Comparison of ENCODE assay signal across 8 cellular contexts in genomic region chr10:102064868-102065560, GRCh38. TPM values are rescaled to one million over a fixed set of nuclear protein-coding genes. Genes with fewer than 3 reads are reported as not detected.
DNase-seq lines count a peak whose midpoint lies in the region; ATAC-seq and TF ChIP-seq lines count a peak whose summit lies in the region.

Gene HPS6 (plus strand): TSS chr10:102065349. CDS start chr10:102065475, 126 bp downstream.

- WGBS in upper lobe of left lung, 2 donors, result 3 to 4% methylated on average over 18 to 31 of the region's 61 CpGs

- TF ChIP-seq EP300 in upper lobe of left lung (IDR thresholded peaks at IDR 0.05), result no peak

- H3K27me3 ChIP-seq in cardiac muscle cell (peaks cover 3% of the 10 kb centered on the region), upper lobe of left lung (no peaks in the 10 kb centered on the region)

- H3K4me1 ChIP-seq in cardiac muscle cell (ENCODE audit: low read depth), result no peaks in the 10 kb centered on the region
- H3K4me1 ChIP-seq in upper lobe of left lung, result peaks cover 31 to 44% (median 33%) of the 10 kb centered on the region in 4 donors

- POLR2A ChIA-PET in HEK293T (lab: Yijun Ruan, JAX), result interaction anchor here (0.8 to 1.1 kb wide), 2 partner anchors 10 to 56 kb away, joined by 3 to 5 read pairs; no protein-coding TSS in a partner anchor

- no peaks in the 10 kb centered on the region for H3K36me3 ChIP-seq in cardiac muscle cell
- H3K36me3 ChIP-seq in upper lobe of left lung, result peaks cover 0 to 12% (median 0%) of the 10 kb centered on the region in 4 donors

- peak in 3 of 4 donors; percentile 66 to 90 (median 80) for TF ChIP-seq POLR2A in upper lobe of left lung (IDR thresholded peaks at IDR 0.05)

- peak; percentile 97 to 98 for ATAC-seq in upper lobe of left lung (ENCODE audit: low FRiP score in 2 of 2)

- peak; percentile 99 for DNase-seq in GM10266 (ENCODE audit: extremely low spot score)
- DNase-seq in HEK293T (ENCODE audit: extremely low spot score), result peak; percentile 92
- DNase-seq in MV-4-11 (lab: John Stamatoyannopoulos, UW), result peak; percentile 86
- DNase-seq in SW 1271 (lab: John Stamatoyannopoulos, UW), result peak; percentile 42 to 65
- DNase-seq in activated naive CD8-positive, alpha-beta T cell treated with anti-CD3 and anti-CD28 coated beads, Interleukin-2, amount 50 U/mL, for 16 hours (ENCODE audit: low read depth, low spot score), result peak; percentile 77
- DNase-seq in cardiac muscle cell (ENCODE audit: low read depth in 1 of 2, low spot score in 1 of 2), result peak; percentile 95
- peak; percentile 61 to 97 (median 83) for DNase-seq in posterior cingulate gyrus
- peak; percentile 95 to 98 for DNase-seq in upper lobe of left lung

- CTCF ChIA-PET in HEK293T (lab: Yijun Ruan, JAX), result no interaction called here

- H3K27ac ChIP-seq in cardiac muscle cell (peak within 1 kb of the TSS; percentile 76), upper lobe of left lung (peak within 1 kb of the TSS; percentile 90 to 99 (median 94))

- peak; percentile 46 for TF ChIP-seq CTCF in GM10266 (IDR thresholded peaks at IDR 0.05; ENCODE audit: control insufficient read depth, insufficient read depth, low read depth, missing control alignments)
- TF ChIP-seq CTCF in cardiac muscle cell (IDR thresholded peaks at IDR 0.05; ENCODE audit: low read depth, low read length), result peak; percentile 10
- TF ChIP-seq CTCF in upper lobe of left lung (IDR thresholded peaks at IDR 0.05), result peak in 4 of 6 experiments; percentile 7 to 45 (median 20)

- peak within 1 kb of the TSS; percentile 59 for H3K4me3 ChIP-seq in cardiac muscle cell
- peak within 1 kb of the TSS; percentile 67 to 97 (median 91) for H3K4me3 ChIP-seq in upper lobe of left lung

- intact Hi-C loops in posterior cingulate gyrus (cut with DNase I), result loop anchor here (2.0 kb wide), 1 partner anchor 56 kb away; the partner anchor contains the start of gene LDB1

- H3K9me3 ChIP-seq in cardiac muscle cell (ENCODE audit: low read depth), result no peaks in the 10 kb centered on the region
- H3K9me3 ChIP-seq in upper lobe of left lung, result no peaks in the 10 kb centered on the region

TF ChIP-seq in HEK293T, 16 proteins besides CTCF, POLR2A, EP300 and RAD21:
- TF ChIP-seq L3MBTL2 (conservative IDR thresholded peaks at IDR 0.05) (peak; percentile 72), SUZ12 (IDR thresholded peaks at IDR 0.05) (no peak)

RNA-seq across cellular contexts. Expression of gene HPS6, which starts in this region (rescaled TPM):
- total RNA-seq in cardiac muscle cell, result 35.2 and 44.4 TPM in 2 replicates
- polyA plus RNA-seq in cardiac muscle cell, result 23.6 and 26.6 TPM in 2 replicates
- total RNA-seq in upper lobe of left lung, result 10 to 100 TPM; 20.2 to 39.2 (median 30.1) TPM

Comparison
In these comparisons a context has a peak if more than half of its experiments do, and no peak if none do; other contexts are left out.
1. Peak in every context shown above with its lines: DNase-seq, ATAC-seq, H3K4me3 ChIP-seq and H3K27ac ChIP-seq.